Comparison of ENCODE assay signal across 14 cellular contexts in genomic region chr6:121826156-121826810, GRCh38.
A peak's percentile ranks its signal among the peaks of the same experiment; 100 is the strongest.
DNase-seq lines count a peak whose midpoint lies in the region; ATAC-seq and TF ChIP-seq lines count a peak whose summit lies in the region.
"Had no signal": no experiment of that assay in that cellular context is flagged by ENCODE, and none has a peak within 500 bp of the region (broad histone marks: within the 10 kb centered on the region; RNA-seq: fewer than 3 reads in every experiment).

No MANE protein-coding gene starts in this region.

- H3K4me3 ChIP-seq in AG04449 (ENCODE audit: low read depth, low read length) = no peak overlapping the region
- no peak overlapping the region for H3K4me3 ChIP-seq in HEK293 (ENCODE audit: low read depth, low read length)
- H3K4me3 ChIP-seq: body of pancreas, SJCRH30, thoracic aorta had no signal

- peaks cover 5% of the 10 kb centered on the region for H3K9me3 Mint-ChIP-seq in activated T-helper 17 cell treated with anti-CD3 and anti-CD28 coated beads, Interleukin-2, amount 50 U/mL, for 72 hours

- no peak overlapping the region for H3K27ac ChIP-seq in HEK293 (ENCODE audit: extremely low read depth, low read depth, low read length)
- H3K27ac ChIP-seq: body of pancreas, SJCRH30, thoracic aorta had no signal

- TF ChIP-seq CTCF in AG04449 (IDR thresholded peaks at IDR 0.05; ENCODE audit: insufficient read depth, low read length, missing control alignments) (no peak), HEK293 (tag by site-specific recombination; IDR thresholded peaks at IDR 0.05) (no peak)

- peak; percentile 74 for ATAC-seq in activated T-helper 17 cell treated with anti-CD3 and anti-CD28 coated beads, Interleukin-2, amount 50 U/mL, for 72 hours (replicated peaks)
- ATAC-seq in GM18867 (IDR thresholded peaks at IDR 0.05; ENCODE audit: unreplicated experiment) (no peak), HG02623 (IDR thresholded peaks at IDR 0.05; ENCODE audit: unreplicated experiment) (no peak)
- ATAC-seq: body of pancreas, natural killer cell had no signal

- no peaks in the 10 kb centered on the region for H3K36me3 Mint-ChIP-seq in activated T-helper 17 cell treated with anti-CD3 and anti-CD28 coated beads, Interleukin-2, amount 50 U/mL, for 72 hours (ENCODE audit: low read depth)
- H3K36me3 Mint-ChIP-seq: natural killer cell had no signal

- H3K36me3 ChIP-seq in HEK293 (ENCODE audit: control insufficient read depth in 2 of 2, insufficient read depth in 1 of 2, low read length in 2 of 2) = no peaks in the 10 kb centered on the region
- H3K36me3 ChIP-seq: SJCRH30, thoracic aorta had no signal

- POLR2A ChIA-PET in AG04449 (lab: Yijun Ruan, JAX) (interaction anchor here (0.6 kb wide), 1 partner anchor 31 kb away, joined by 3 read pairs; no protein-coding TSS in a partner anchor), HEK293 (lab: Yijun Ruan, JAX) (interaction anchor here (0.5 to 0.9 kb wide), 2 partner anchors 328 to 391 kb away, joined by 3 to 4 read pairs; partner anchors contain the start of gene GJA1)

- DNase-seq in AG04449 (ENCODE audit: low read depth, low spot score) = peak; percentile 51
- DNase-seq in hepatic stellate cell (ENCODE audit: low spot score) = peak; percentile 10
- no peak for DNase-seq in globus pallidus (ENCODE audit: low spot score)
- no peak for DNase-seq in NOMO-1 (lab: John Stamatoyannopoulos, UW; ENCODE audit: unreplicated experiment in 2 of 2)
- DNase-seq: body of pancreas, Caco-2, natural killer cell, NCI-H2029, SJCRH30 had no signal

- peaks cover 3% of the 10 kb centered on the region for H3K27me3 Mint-ChIP-seq in activated T-helper 17 cell treated with anti-CD3 and anti-CD28 coated beads, Interleukin-2, amount 50 U/mL, for 72 hours

- H3K4me3 Mint-ChIP-seq in activated T-helper 17 cell treated with anti-CD3 and anti-CD28 coated beads, Interleukin-2, amount 50 U/mL, for 72 hours = no peak overlapping the region
- H3K4me3 Mint-ChIP-seq: natural killer cell had no signal

- no peak overlapping the region for H3K27ac Mint-ChIP-seq in activated T-helper 17 cell treated with anti-CD3 and anti-CD28 coated beads, Interleukin-2, amount 50 U/mL, for 72 hours
- H3K27ac Mint-ChIP-seq: natural killer cell had no signal

- CTCF ChIA-PET in AG04449 (lab: Yijun Ruan, JAX) (interaction anchor here (1.5 kb wide), 1 partner anchor 23 kb away, joined by 5 read pairs; no protein-coding TSS in a partner anchor), HEK293 (lab: Yijun Ruan, JAX) (interaction anchor here (0.5 to 0.6 kb wide), 2 partner anchors 109 to 206 kb away, joined by 3 to 4 read pairs; no protein-coding TSS in a partner anchor)

- no peaks in the 10 kb centered on the region for H3K4me1 Mint-ChIP-seq in activated T-helper 17 cell treated with anti-CD3 and anti-CD28 coated beads, Interleukin-2, amount 50 U/mL, for 72 hours
- H3K4me1 Mint-ChIP-seq: natural killer cell had no signal

- H3K9me3 ChIP-seq in HEK293 (ENCODE audit: control insufficient read depth, insufficient read depth, low read depth, low read length) = no peaks in the 10 kb centered on the region
- H3K9me3 ChIP-seq: body of pancreas, SJCRH30, thoracic aorta had no signal

- H3K4me1 ChIP-seq in HEK293 (ENCODE audit: control insufficient read depth, insufficient read depth, low read length) = no peaks in the 10 kb centered on the region; the same call in 1 of the 2 replicates
- H3K4me1 ChIP-seq: SJCRH30 had no signal

TF ChIP-seq in HEK293, 187 proteins besides CTCF, POLR2A, EP300 and RAD21:
- no peak for TF ChIP-seq ZNF404 (tag by site-specific recombination; IDR thresholded peaks at IDR 0.05)
- TF ChIP-seq ZNF555 (tag by site-specific recombination; conservative IDR thresholded peaks at IDR 0.05) = no peak
- no peak for TF ChIP-seq ZNF518A (tag by site-specific recombination; conservative IDR thresholded peaks at IDR 0.05; ENCODE audit: low read depth)
- no peak for TF ChIP-seq ZNF140 (tag by site-specific recombination; IDR thresholded peaks at IDR 0.05)
- TF ChIP-seq ZNF2 (tag by site-specific recombination; IDR thresholded peaks at IDR 0.05) = no peak
- TF ChIP-seq MYNN (tag by site-specific recombination; IDR thresholded peaks at IDR 0.05; ENCODE audit: borderline replicate concordance) = no peak
- no peak for TF ChIP-seq ZNF473 (tag by site-specific recombination; IDR thresholded peaks at IDR 0.05)
- no peak for TF ChIP-seq ZNF777 (tag by site-specific recombination; IDR thresholded peaks at IDR 0.05; ENCODE audit: borderline replicate concordance)
- TF ChIP-seq ZNF184 (tag by site-specific recombination; IDR thresholded peaks at IDR 0.05) = 0 out of 2 replicates have a peak, but pooled peaks have one; percentile 32
- no peak for TF ChIP-seq PRDM1 (tag by site-specific recombination; IDR thresholded peaks at IDR 0.05)
- TF ChIP-seq ZNF146 (tag by site-specific recombination; IDR thresholded peaks at IDR 0.05) = no peak
- no peak for TF ChIP-seq ZNF223 (tag by site-specific recombination; IDR thresholded peaks at IDR 0.05)
- TF ChIP-seq FEZF1 (tag by site-specific recombination; IDR thresholded peaks at IDR 0.05) = peak; percentile 77

Comparison
In these comparisons a context has a peak if more than half of its experiments do, and no peak if none do; other contexts are left out.
1. DNase-seq: peak in AG04449 (single experiment) and hepatic stellate cell (single experiment); none in globus pallidus (single experiment) and NOMO-1 (0 of 2).